1 cellular context compared by ENCODE assay signal in genomic region chr1:153783233-153784190, GRCh38.
A peak's percentile ranks its signal among the peaks of the same experiment; 100 is the strongest.
TF ChIP-seq lines count a peak whose summit lies in the region.

No MANE protein-coding gene starts in this region.

TF ChIP-seq in K562, 482 proteins besides CTCF, POLR2A, EP300 and RAD21 (continued from another document and continues in another):
- no peak for TF ChIP-seq PKNOX1 (IDR thresholded peaks at IDR 0.05)
- TF ChIP-seq SAFB (IDR thresholded peaks at IDR 0.05; ENCODE audit: borderline replicate concordance, low read depth, low read length) = no peak
- no peak for TF ChIP-seq MAFK (IDR thresholded peaks at IDR 0.05; ENCODE audit: low read length)
- no peak for TF ChIP-seq TAF15 (IDR thresholded peaks at IDR 0.05; ENCODE audit: low read depth, low read length)
- TF ChIP-seq ATF1 (CRISPR knock-in tag; IDR thresholded peaks at IDR 0.05) = no peak
- peak; percentile 88 for TF ChIP-seq ATF1 (tag; IDR thresholded peaks at IDR 0.05)
- TF ChIP-seq XRCC5 (IDR thresholded peaks at IDR 0.05; ENCODE audit: low read depth, low read length) = no peak
- no peak for TF ChIP-seq THRA (IDR thresholded peaks at IDR 0.05)
- no peak for TF ChIP-seq ZNF311 (CRISPR knock-in tag; IDR thresholded peaks at IDR 0.05)
- no peak for TF ChIP-seq IFI16 (CRISPR knock-in tag; IDR thresholded peaks at IDR 0.05)
- TF ChIP-seq CXXC5 (CRISPR knock-in tag; IDR thresholded peaks at IDR 0.05) = peak; percentile 92
- TF ChIP-seq SRSF7 (optimal IDR thresholded peaks at IDR 0.05; ENCODE audit: low read depth, low read length) = no peak
- peak; percentile 98 for TF ChIP-seq POLR2B (IDR thresholded peaks at IDR 0.05; ENCODE audit: low read depth, partially characterized antibody)
- no peak for TF ChIP-seq ZNF3 (CRISPR knock-in tag; IDR thresholded peaks at IDR 0.05)
- TF ChIP-seq CC2D1A (IDR thresholded peaks at IDR 0.05) = no peak
- TF ChIP-seq DACH1 (IDR thresholded peaks at IDR 0.05; ENCODE audit: partially characterized antibody) = no peak
- no peak for TF ChIP-seq HDAC6 (IDR thresholded peaks at IDR 0.05; ENCODE audit: low read depth, low read length)
- TF ChIP-seq SIX5 (IDR thresholded peaks at IDR 0.05; ENCODE audit: borderline replicate concordance in 1 of 2, insufficient read depth in 1 of 2, low read depth in 1 of 2, low read length in 2 of 2) = no peak
- TF ChIP-seq REST (CRISPR knock-in tag; IDR thresholded peaks at IDR 0.05; ENCODE audit: low read depth) = no peak
- TF ChIP-seq NEUROD1 (IDR thresholded peaks at IDR 0.05; ENCODE audit: borderline replicate concordance, low read depth, low read length, partially characterized antibody) = no peak
- TF ChIP-seq DMBX1 (CRISPR knock-in tag; IDR thresholded peaks at IDR 0.05; ENCODE audit: borderline replicate concordance) = 0 out of 2 replicates have a peak, but pooled peaks have one; percentile 17
- TF ChIP-seq ZNF699 (CRISPR knock-in tag; IDR thresholded peaks at IDR 0.05; ENCODE audit: insufficient replicate concordance) = no peak
- peak; percentile 61 for TF ChIP-seq ZBTB2 (IDR thresholded peaks at IDR 0.05)
- peak; percentile 87 for TF ChIP-seq CTBP1 (IDR thresholded peaks at IDR 0.05; ENCODE audit: borderline replicate concordance)
- no peak for TF ChIP-seq SIRT6 (IDR thresholded peaks at IDR 0.05; ENCODE audit: low read depth, low read length)
- no peak for TF ChIP-seq ZNF140 (CRISPR knock-in tag; IDR thresholded peaks at IDR 0.05)
- no peak for TF ChIP-seq CBFB (CRISPR knock-in tag; IDR thresholded peaks at IDR 0.05)
- no peak for TF ChIP-seq SMARCA5 (IDR thresholded peaks at IDR 0.05)
- no peak for TF ChIP-seq ZNF586 (CRISPR knock-in tag; conservative IDR thresholded peaks at IDR 0.05)
- no peak for TF ChIP-seq KHSRP (IDR thresholded peaks at IDR 0.05)
- TF ChIP-seq PCBP2 (IDR thresholded peaks at IDR 0.05; ENCODE audit: low read depth, low read length, poor library complexity, severe bottlenecking) = no peak
- TF ChIP-seq HMG20A (CRISPR knock-in tag; conservative IDR thresholded peaks at IDR 0.05) = no peak
- TF ChIP-seq, protein P1, sequence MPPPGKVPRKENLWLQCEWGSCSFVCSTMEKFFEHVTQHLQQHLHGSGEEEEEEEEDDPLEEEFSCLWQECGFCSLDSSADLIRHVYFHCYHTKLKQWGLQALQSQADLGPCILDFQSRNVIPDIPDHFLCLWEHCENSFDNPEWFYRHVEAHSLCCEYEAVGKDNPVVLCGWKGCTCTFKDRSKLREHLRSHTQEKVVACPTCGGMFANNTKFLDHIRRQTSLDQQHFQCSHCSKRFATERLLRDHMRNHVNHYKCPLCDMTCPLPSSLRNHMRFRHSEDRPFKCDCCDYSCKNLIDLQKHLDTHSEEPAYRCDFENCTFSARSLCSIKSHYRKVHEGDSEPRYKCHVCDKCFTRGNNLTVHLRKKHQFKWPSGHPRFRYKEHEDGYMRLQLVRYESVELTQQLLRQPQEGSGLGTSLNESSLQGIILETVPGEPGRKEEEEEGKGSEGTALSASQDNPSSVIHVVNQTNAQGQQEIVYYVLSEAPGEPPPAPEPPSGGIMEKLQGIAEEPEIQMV (tag; conservative IDR thresholded peaks at IDR 0.05; ENCODE audit: low read depth) = no peak
- TF ChIP-seq NR4A1 (CRISPR knock-in tag; IDR thresholded peaks at IDR 0.05) = no peak
- TF ChIP-seq NR4A1 (tag; IDR thresholded peaks at IDR 0.05) = no peak
- no peak for TF ChIP-seq SMAD3 (CRISPR knock-in tag; conservative IDR thresholded peaks at IDR 0.05)
- no peak for TF ChIP-seq HBP1 (CRISPR knock-in tag; IDR thresholded peaks at IDR 0.05)
- no peak for TF ChIP-seq SREBF2 (CRISPR knock-in tag; IDR thresholded peaks at IDR 0.05)
- no peak for TF ChIP-seq ZNF253 (CRISPR knock-in tag; conservative IDR thresholded peaks at IDR 0.05)
- TF ChIP-seq KAT8 (IDR thresholded peaks at IDR 0.05; ENCODE audit: low read depth) = no peak
- no peak for TF ChIP-seq MTA2 (IDR thresholded peaks at IDR 0.05; ENCODE audit: low read depth)
- no peak; the same call in 1 of the 2 replicates for TF ChIP-seq TRIM28 (IDR thresholded peaks at IDR 0.05)
- TF ChIP-seq KDM2B (CRISPR knock-in tag; IDR thresholded peaks at IDR 0.05) = peak; percentile 93; the same call in 1 of the 2 replicates
- no peak for TF ChIP-seq ESRRB (CRISPR knock-in tag; IDR thresholded peaks at IDR 0.05; ENCODE audit: borderline replicate concordance)
- TF ChIP-seq TEAD1 (CRISPR knock-in tag; IDR thresholded peaks at IDR 0.05) = 0 out of 4 replicates have a peak, but pooled peaks of 1 of the 2 experiments have one; percentile 10
- TF ChIP-seq L3MBTL2 (IDR thresholded peaks at IDR 0.05) = peak; percentile 95
- peak; percentile 74 for TF ChIP-seq MYC (IDR thresholded peaks at IDR 0.05; ENCODE audit: low read depth, low read length)
- TF ChIP-seq MYC (CRISPR knock-in tag; IDR thresholded peaks at IDR 0.05; ENCODE audit: borderline replicate concordance, low read depth) = no peak
- TF ChIP-seq, protein P2, sequence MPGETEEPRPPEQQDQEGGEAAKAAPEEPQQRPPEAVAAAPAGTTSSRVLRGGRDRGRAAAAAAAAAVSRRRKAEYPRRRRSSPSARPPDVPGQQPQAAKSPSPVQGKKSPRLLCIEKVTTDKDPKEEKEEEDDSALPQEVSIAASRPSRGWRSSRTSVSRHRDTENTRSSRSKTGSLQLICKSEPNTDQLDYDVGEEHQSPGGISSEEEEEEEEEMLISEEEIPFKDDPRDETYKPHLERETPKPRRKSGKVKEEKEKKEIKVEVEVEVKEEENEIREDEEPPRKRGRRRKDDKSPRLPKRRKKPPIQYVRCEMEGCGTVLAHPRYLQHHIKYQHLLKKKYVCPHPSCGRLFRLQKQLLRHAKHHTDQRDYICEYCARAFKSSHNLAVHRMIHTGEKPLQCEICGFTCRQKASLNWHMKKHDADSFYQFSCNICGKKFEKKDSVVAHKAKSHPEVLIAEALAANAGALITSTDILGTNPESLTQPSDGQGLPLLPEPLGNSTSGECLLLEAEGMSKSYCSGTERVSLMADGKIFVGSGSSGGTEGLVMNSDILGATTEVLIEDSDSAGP (CRISPR knock-in tag; IDR thresholded peaks at IDR 0.05) = no peak
- TF ChIP-seq BACH1 (tag; IDR thresholded peaks at IDR 0.05) = no peak
- no peak for TF ChIP-seq DEAF1 (CRISPR knock-in tag; IDR thresholded peaks at IDR 0.05)
- no peak for TF ChIP-seq NCOA6 (IDR thresholded peaks at IDR 0.05)
- TF ChIP-seq MYBL2 (IDR thresholded peaks at IDR 0.05; ENCODE audit: low read depth) = no peak
- no peak for TF ChIP-seq MYBL2 (CRISPR knock-in tag; IDR thresholded peaks at IDR 0.05; ENCODE audit: borderline replicate concordance)
- TF ChIP-seq, protein P3, sequence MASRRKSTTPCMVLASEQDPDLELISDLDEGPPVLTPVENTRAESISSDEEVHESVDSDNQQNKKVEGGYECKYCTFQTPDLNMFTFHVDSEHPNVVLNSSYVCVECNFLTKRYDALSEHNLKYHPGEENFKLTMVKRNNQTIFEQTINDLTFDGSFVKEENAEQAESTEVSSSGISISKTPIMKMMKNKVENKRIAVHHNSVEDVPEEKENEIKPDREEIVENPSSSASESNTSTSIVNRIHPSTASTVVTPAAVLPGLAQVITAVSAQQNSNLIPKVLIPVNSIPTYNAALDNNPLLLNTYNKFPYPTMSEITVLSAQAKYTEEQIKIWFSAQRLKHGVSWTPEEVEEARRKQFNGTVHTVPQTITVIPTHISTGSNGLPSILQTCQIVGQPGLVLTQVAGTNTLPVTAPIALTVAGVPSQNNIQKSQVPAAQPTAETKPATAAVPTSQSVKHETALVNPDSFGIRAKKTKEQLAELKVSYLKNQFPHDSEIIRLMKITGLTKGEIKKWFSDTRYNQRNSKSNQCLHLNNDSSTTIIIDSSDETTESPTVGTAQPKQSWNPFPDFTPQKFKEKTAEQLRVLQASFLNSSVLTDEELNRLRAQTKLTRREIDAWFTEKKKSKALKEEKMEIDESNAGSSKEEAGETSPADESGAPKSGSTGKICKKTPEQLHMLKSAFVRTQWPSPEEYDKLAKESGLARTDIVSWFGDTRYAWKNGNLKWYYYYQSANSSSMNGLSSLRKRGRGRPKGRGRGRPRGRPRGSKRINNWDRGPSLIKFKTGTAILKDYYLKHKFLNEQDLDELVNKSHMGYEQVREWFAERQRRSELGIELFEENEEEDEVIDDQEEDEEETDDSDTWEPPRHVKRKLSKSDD (conservative IDR thresholded peaks at IDR 0.05; ENCODE audit: low read length) = no peak
- no peak for TF ChIP-seq PRPF4 (IDR thresholded peaks at IDR 0.05; ENCODE audit: insufficient read depth, low read depth, low read length, poor library complexity, severe bottlenecking)
- no peak for TF ChIP-seq KAT7 (CRISPR knock-in tag; IDR thresholded peaks at IDR 0.05; ENCODE audit: borderline replicate concordance)
